Comparison of ENCODE assay signal across 9 cellular contexts in genomic region chr12:64890873-64891468, GRCh38.
DNase-seq lines count a peak whose midpoint lies in the region; ATAC-seq and TF ChIP-seq lines count a peak whose summit lies in the region.
"Had no signal": no experiment of that assay in that cellular context is flagged by ENCODE, and none has a peak within 500 bp of the region (broad histone marks: within the 10 kb centered on the region; RNA-seq: fewer than 3 reads in every experiment).

No MANE protein-coding gene starts in this region.

- no peak for DNase-seq in CD8-positive, alpha-beta T cell
- DNase-seq in Kasumi-1 (lab: John Stamatoyannopoulos, UW) (peak; percentile 77 to 88), OCI-M1 (lab: John Stamatoyannopoulos, UW) (peak; percentile 76), choroid plexus epithelial cell (ENCODE audit: low read depth) (peak; percentile 78)
- no peak for DNase-seq in activated effector memory CD4-positive, alpha-beta T cell treated with anti-CD3 and anti-CD28 coated beads, Interleukin-2, amount 50 U/mL, for 16 hours

- H3K27me3 Mint-ChIP-seq in CD8-positive, alpha-beta T cell (ENCODE audit: low read depth): peaks cover 27% of the 10 kb centered on the region

- no peak overlapping the region for H3K27ac Mint-ChIP-seq in CD8-positive, alpha-beta T cell
- H3K27ac Mint-ChIP-seq: natural killer cell treated with Interleukin-12 subunit alpha and Interleukin-12 subunit beta and Interleukin-15 and Interleukin-18, amount 100 ng/mL, for 72 hours had no signal

- no peak overlapping the region for H3K4me3 ChIP-seq in CD8-positive, alpha-beta T cell (ENCODE audit: low read depth, low read length)
- H3K4me3 ChIP-seq in choroid plexus epithelial cell (ENCODE audit: low read depth, low read length) (no peak overlapping the region), liver (ENCODE audit: low read depth in 1 of 3, low read length in 3 of 3) (no peak overlapping the region)

- 55% methylated on average over 6 of the region's 6 CpGs for WGBS in liver

- H3K4me1 ChIP-seq in CD8-positive, alpha-beta T cell (ENCODE audit: insufficient read depth, low read length): no peaks in the 10 kb centered on the region
- H3K4me1 ChIP-seq in liver (ENCODE audit: control insufficient read depth in 4 of 4, insufficient read depth in 4 of 4, low read length in 3 of 4): no peaks in the 10 kb centered on the region

- TF ChIP-seq CTCF in CD8-positive, alpha-beta T cell (IDR thresholded peaks at IDR 0.05): peak; percentile 90
- TF ChIP-seq CTCF in choroid plexus epithelial cell (conservative IDR thresholded peaks at IDR 0.05; ENCODE audit: low read depth, low read length) (peak; percentile 67), liver (IDR thresholded peaks at IDR 0.05; ENCODE audit: low read depth, low read length, missing input control) (peak; percentile 93)

- H3K36me3 ChIP-seq in CD8-positive, alpha-beta T cell (ENCODE audit: insufficient read depth, low read length): no peaks in the 10 kb centered on the region
- no peaks in the 10 kb centered on the region for H3K36me3 ChIP-seq in liver (ENCODE audit: control insufficient read depth in 4 of 4, insufficient read depth in 3 of 4, low read depth in 1 of 4, low read length in 3 of 4)

- H3K4me3 Mint-ChIP-seq in CD8-positive, alpha-beta T cell: no peak overlapping the region
- H3K4me3 Mint-ChIP-seq: natural killer cell treated with Interleukin-12 subunit alpha and Interleukin-12 subunit beta and Interleukin-15 and Interleukin-18, amount 100 ng/mL, for 72 hours had no signal

- intact Hi-C loops in CD8-positive, alpha-beta T cell (cut with DNase I, micrococcal nuclease): loop anchor here (1.0 to 5.0 kb wide), 9 partner anchors 231 to 1971 kb away; partner anchors contain the start of gene WIF1 (in 1 of the 2)

- H3K36me3 Mint-ChIP-seq in CD8-positive, alpha-beta T cell: no peaks in the 10 kb centered on the region
- H3K36me3 Mint-ChIP-seq: natural killer cell treated with Interleukin-12 subunit alpha and Interleukin-12 subunit beta and Interleukin-15 and Interleukin-18, amount 100 ng/mL, for 72 hours had no signal

- CTCF ChIA-PET in CD8-positive, alpha-beta T cell (lab: Charles Lee): interaction anchor here (0.6 to 3.6 kb wide), 29 partner anchors 9 to 1262 kb away, joined by 3 to 50 read pairs (median 4); no protein-coding TSS in a partner anchor

- no peaks in the 10 kb centered on the region for H3K27me3 ChIP-seq in CD8-positive, alpha-beta T cell (ENCODE audit: insufficient read depth, low read length)
- H3K27me3 ChIP-seq in liver (ENCODE audit: control insufficient read depth in 4 of 4, insufficient read depth in 4 of 4, low read length in 3 of 4): peaks cover 0 to 7% (median 0%) of the 10 kb centered on the region in 4 donors

- no peaks in the 10 kb centered on the region for H3K4me1 Mint-ChIP-seq in CD8-positive, alpha-beta T cell (ENCODE audit: low read depth)

- no peaks in the 10 kb centered on the region for H3K9me3 ChIP-seq in CD8-positive, alpha-beta T cell (ENCODE audit: low read length)
- no peaks in the 10 kb centered on the region for H3K9me3 ChIP-seq in liver (ENCODE audit: control insufficient read depth in 4 of 4, low read length in 3 of 4)

- ATAC-seq in CD8-positive, alpha-beta T cell: peak; percentile 48
- ATAC-seq in GM19328 (IDR thresholded peaks at IDR 0.05; ENCODE audit: unreplicated experiment) (peak; percentile 53), GM19035 (IDR thresholded peaks at IDR 0.05; ENCODE audit: unreplicated experiment) (no peak)

- no peaks in the 10 kb centered on the region for H3K9me3 Mint-ChIP-seq in CD8-positive, alpha-beta T cell
- H3K9me3 Mint-ChIP-seq: natural killer cell treated with Interleukin-12 subunit alpha and Interleukin-12 subunit beta and Interleukin-15 and Interleukin-18, amount 100 ng/mL, for 72 hours had no signal

- H3K9ac ChIP-seq in liver (ENCODE audit: low read depth in 1 of 2, low read length in 2 of 2): no peak overlapping the region

- TF ChIP-seq RAD21 in liver (IDR thresholded peaks at IDR 0.05): peak; percentile 97 to 98

- H3K27ac ChIP-seq in CD8-positive, alpha-beta T cell (ENCODE audit: low read depth, low read length): no peak overlapping the region
- no peak overlapping the region for H3K27ac ChIP-seq in liver (ENCODE audit: low read depth in 1 of 2, low read length in 2 of 2)

- POLR2A ChIA-PET in CD8-positive, alpha-beta T cell (lab: Charles Lee): no interaction called here

TF ChIP-seq in liver, 16 proteins besides CTCF, POLR2A, EP300 and RAD21:
- TF ChIP-seq YY1 (IDR thresholded peaks at IDR 0.05) (no peak), NR2F2 (IDR thresholded peaks at IDR 0.05) (no peak), FOXA2 (IDR thresholded peaks at IDR 0.05) (no peak), FOXA1 (IDR thresholded peaks at IDR 0.05) (no peak), SP1 (IDR thresholded peaks at IDR 0.05) (no peak), JUND (IDR thresholded peaks at IDR 0.05) (no peak), MAX (IDR thresholded peaks at IDR 0.05) (no peak), RXRA (IDR thresholded peaks at IDR 0.05) (no peak), ATF3 (IDR thresholded peaks at IDR 0.05) (no peak), EGR1 (IDR thresholded peaks at IDR 0.05; ENCODE audit: low read depth in 2 of 2) (no peak), ZBTB33 (IDR thresholded peaks at IDR 0.05) (no peak), HNF4G (IDR thresholded peaks at IDR 0.05) (no peak), GABPA (IDR thresholded peaks at IDR 0.05 in 1 of 2, conservative IDR thresholded peaks at IDR 0.05 in 1 of 2) (no peak), HNF4A (conservative IDR thresholded peaks at IDR 0.05) (no peak), TAF1 (conservative IDR thresholded peaks at IDR 0.05) (no peak)
- TF ChIP-seq, protein P1, sequence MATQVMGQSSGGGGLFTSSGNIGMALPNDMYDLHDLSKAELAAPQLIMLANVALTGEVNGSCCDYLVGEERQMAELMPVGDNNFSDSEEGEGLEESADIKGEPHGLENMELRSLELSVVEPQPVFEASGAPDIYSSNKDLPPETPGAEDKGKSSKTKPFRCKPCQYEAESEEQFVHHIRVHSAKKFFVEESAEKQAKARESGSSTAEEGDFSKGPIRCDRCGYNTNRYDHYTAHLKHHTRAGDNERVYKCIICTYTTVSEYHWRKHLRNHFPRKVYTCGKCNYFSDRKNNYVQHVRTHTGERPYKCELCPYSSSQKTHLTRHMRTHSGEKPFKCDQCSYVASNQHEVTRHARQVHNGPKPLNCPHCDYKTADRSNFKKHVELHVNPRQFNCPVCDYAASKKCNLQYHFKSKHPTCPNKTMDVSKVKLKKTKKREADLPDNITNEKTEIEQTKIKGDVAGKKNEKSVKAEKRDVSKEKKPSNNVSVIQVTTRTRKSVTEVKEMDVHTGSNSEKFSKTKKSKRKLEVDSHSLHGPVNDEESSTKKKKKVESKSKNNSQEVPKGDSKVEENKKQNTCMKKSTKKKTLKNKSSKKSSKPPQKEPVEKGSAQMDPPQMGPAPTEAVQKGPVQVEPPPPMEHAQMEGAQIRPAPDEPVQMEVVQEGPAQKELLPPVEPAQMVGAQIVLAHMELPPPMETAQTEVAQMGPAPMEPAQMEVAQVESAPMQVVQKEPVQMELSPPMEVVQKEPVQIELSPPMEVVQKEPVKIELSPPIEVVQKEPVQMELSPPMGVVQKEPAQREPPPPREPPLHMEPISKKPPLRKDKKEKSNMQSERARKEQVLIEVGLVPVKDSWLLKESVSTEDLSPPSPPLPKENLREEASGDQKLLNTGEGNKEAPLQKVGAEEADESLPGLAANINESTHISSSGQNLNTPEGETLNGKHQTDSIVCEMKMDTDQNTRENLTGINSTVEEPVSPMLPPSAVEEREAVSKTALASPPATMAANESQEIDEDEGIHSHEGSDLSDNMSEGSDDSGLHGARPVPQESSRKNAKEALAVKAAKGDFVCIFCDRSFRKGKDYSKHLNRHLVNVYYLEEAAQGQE (IDR thresholded peaks at IDR 0.05): no peak

Comparison
In these comparisons a context has a peak if more than half of its experiments do, and no peak if none do; other contexts are left out.
1. DNase-seq: peak in Kasumi-1 (2 of 2), OCI-M1 (single experiment) and choroid plexus epithelial cell (single experiment); none in CD8-positive, alpha-beta T cell (0 of 7) and activated effector memory CD4-positive, alpha-beta T cell treated with anti-CD3 and anti-CD28 coated beads, Interleukin-2, amount 50 U/mL, for 16 hours (single experiment).
2. Peak in every context shown above with its lines, with median percentiles within 50 percentile points of each other: CTCF ChIP-seq.